ENCODE assay signal across 8 cellular contexts in genomic region chr2:167862787-167863186, GRCh38.
A peak's percentile ranks its signal among the peaks of the same experiment; 100 is the strongest.
DNase-seq lines count a peak whose midpoint lies in the region; ATAC-seq and TF ChIP-seq lines count a peak whose summit lies in the region.

No MANE protein-coding gene starts in this region.

- H3K27me3 Mint-ChIP-seq in glutamatergic neuron (ENCODE audit: unreplicated experiment) = no peaks in the 10 kb centered on the region

- H3K4me3 ChIP-seq in NB4 (ENCODE audit: low read depth, low read length) (no peak overlapping the region), sigmoid colon (no peak overlapping the region), upper lobe of left lung (no peak overlapping the region), ascending aorta (no peak overlapping the region)

- no peaks in the 10 kb centered on the region for H3K9me3 ChIP-seq in sigmoid colon
- H3K9me3 ChIP-seq in upper lobe of left lung = no peaks in the 10 kb centered on the region
- no peaks in the 10 kb centered on the region for H3K9me3 ChIP-seq in ascending aorta

- intact Hi-C loops in sigmoid colon (cut with DNase I) (no loop called here), ascending aorta (cut with DNase I) (no loop called here)

- H3K4me1 Mint-ChIP-seq in glutamatergic neuron (ENCODE audit: low read depth, unreplicated experiment) = peaks cover 18% of the 10 kb centered on the region

- DNase-seq in NB4 (ENCODE audit: low read depth) = peak; percentile 13
- DNase-seq in glutamatergic neuron = no peak
- no peak for DNase-seq in sigmoid colon
- no peak for DNase-seq in upper lobe of left lung
- DNase-seq in ascending aorta (ENCODE audit: low spot score in 2 of 2) = no peak
- no peak for DNase-seq in activated effector memory CD4-positive, alpha-beta T cell treated with anti-CD3 and anti-CD28 coated beads, Interleukin-2, amount 50 U/mL, for 16 hours

- H3K27me3 ChIP-seq in sigmoid colon = no peaks in the 10 kb centered on the region
- H3K27me3 ChIP-seq in upper lobe of left lung = no peaks in the 10 kb centered on the region
- H3K27me3 ChIP-seq in ascending aorta = no peaks in the 10 kb centered on the region

- WGBS in sigmoid colon, 2 donors = 65 to 80% methylated on average over 3 of the region's 3 CpGs
- 71% methylated on average over 3 of the region's 3 CpGs for WGBS in upper lobe of left lung, 2 donors

- H3K4me1 ChIP-seq in sigmoid colon = peaks cover 0 to 6% (median 0%) of the 10 kb centered on the region in 4 donors
- H3K4me1 ChIP-seq in upper lobe of left lung = no peaks in the 10 kb centered on the region
- H3K4me1 ChIP-seq in ascending aorta = no peaks in the 10 kb centered on the region

- TF ChIP-seq POLR2A in NB4 (IDR thresholded peaks at IDR 0.05; ENCODE audit: extremely low read depth, insufficient read length) = no peak
- TF ChIP-seq POLR2A in sigmoid colon (IDR thresholded peaks at IDR 0.05) = no peak
- no peak for TF ChIP-seq POLR2A in upper lobe of left lung (IDR thresholded peaks at IDR 0.05)

- no peak overlapping the region for H3K4me3 Mint-ChIP-seq in glutamatergic neuron (ENCODE audit: unreplicated experiment)

- H3K27ac ChIP-seq in sigmoid colon (no peak overlapping the region), upper lobe of left lung (no peak overlapping the region), ascending aorta (no peak overlapping the region)

- no peaks in the 10 kb centered on the region for H3K9me3 Mint-ChIP-seq in glutamatergic neuron (ENCODE audit: unreplicated experiment)

- no peaks in the 10 kb centered on the region for H3K36me3 ChIP-seq in sigmoid colon
- H3K36me3 ChIP-seq in upper lobe of left lung = no peaks in the 10 kb centered on the region
- H3K36me3 ChIP-seq in ascending aorta = no peaks in the 10 kb centered on the region

- H3K27ac Mint-ChIP-seq in glutamatergic neuron (ENCODE audit: unreplicated experiment) = peak overlapping the region; percentile 13

- no peak for TF ChIP-seq EP300 in sigmoid colon (IDR thresholded peaks at IDR 0.05)
- no peak for TF ChIP-seq EP300 in upper lobe of left lung (IDR thresholded peaks at IDR 0.05)

- no peaks in the 10 kb centered on the region for H3K36me3 Mint-ChIP-seq in glutamatergic neuron (ENCODE audit: unreplicated experiment)

- ATAC-seq in GM18907 (IDR thresholded peaks at IDR 0.05; ENCODE audit: unreplicated experiment) (peak; percentile 78), HG02571 (IDR thresholded peaks at IDR 0.05; ENCODE audit: unreplicated experiment) (peak; percentile 78), upper lobe of left lung (ENCODE audit: low FRiP score in 2 of 2) (no peak)

- TF ChIP-seq CTCF in NB4 (IDR thresholded peaks at IDR 0.05; ENCODE audit: low read depth, low read length) (no peak), glutamatergic neuron (IDR thresholded peaks at IDR 0.05; ENCODE audit: partially characterized antibody, unreplicated experiment) (no peak), sigmoid colon (IDR thresholded peaks at IDR 0.05) (no peak), upper lobe of left lung (IDR thresholded peaks at IDR 0.05) (no peak), ascending aorta (IDR thresholded peaks at IDR 0.05) (no peak)

Comparison
In these comparisons a context has a peak if more than half of its experiments do, and no peak if none do; other contexts are left out.
1. ATAC-seq: peak in GM18907 (single experiment) and HG02571 (single experiment); none in upper lobe of left lung (0 of 2).